ENCODE assay signal across 24 cellular contexts in the genomic region with DNA sequence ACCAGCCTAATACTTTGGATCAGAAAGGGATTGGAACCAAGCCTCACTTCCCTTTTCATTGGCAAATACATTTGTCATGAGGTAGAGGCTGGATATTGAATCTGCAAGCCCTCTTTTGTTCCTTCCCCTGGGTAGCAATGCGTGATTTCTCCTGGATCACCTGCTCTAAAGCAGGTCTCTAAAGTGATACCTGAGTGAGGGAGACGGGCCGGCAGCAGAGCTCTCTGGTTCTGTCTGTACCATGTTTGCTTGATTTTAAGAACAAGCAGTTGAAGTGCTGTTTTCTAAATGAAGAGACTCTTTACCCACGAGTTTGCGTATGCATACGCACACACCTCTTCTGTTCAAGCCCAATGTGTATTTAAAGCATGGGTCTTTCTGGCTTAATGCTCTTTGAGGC. TPM values are rescaled to one million over a fixed set of nuclear protein-coding genes. Genes with fewer than 3 reads are reported as not detected.
"Had no signal": no experiment of that assay in that cellular context is flagged by ENCODE, and none has a peak within 500 bp of the region (broad histone marks: within the 10 kb centered on the region; RNA-seq: fewer than 3 reads in every experiment).

No MANE protein-coding gene starts in this region.

- H3K4me1 ChIP-seq: foreskin keratinocyte, left ventricle myocardium inferior, prostate gland, transverse colon, vagina had no signal

- H3K4me3 Mint-ChIP-seq: activated CD8-positive, alpha-beta T cell treated with anti-CD3 and anti-CD28 coated beads, Interleukin-2, amount 10 ng/mL, durations not matched to agents 7 days and 5 days; activated T-cell treated with anti-CD3 and anti-CD28 coated beads, Interleukin-2, amount 50 U/mL, for 4 hours; memory B cell; neural crest cell; stimulated activated naive CD8-positive, alpha-beta T cell treated with anti-CD3 and anti-CD28 coated beads, Interleukin-15, Interleukin-2, amounts not matched to agents 100 ng/mL and 50 ng/mL, for 24 hours had no signal

- H3K9me3 Mint-ChIP-seq: activated T-cell treated with anti-CD3 and anti-CD28 coated beads, Interleukin-2, amount 50 U/mL, for 4 hours; memory B cell; neural crest cell had no signal

- H3K27me3 ChIP-seq: foreskin keratinocyte, transverse colon, vagina had no signal

- DNase-seq: activated CD4-positive, alpha-beta T cell treated with anti-CD3 and anti-CD28 coated beads for 4 hours; activated CD8-positive, alpha-beta T cell treated with anti-CD3 and anti-CD28 coated beads, Interleukin-2, amount 10 ng/mL, durations not matched to agents 7 days and 5 days; activated naive CD4-positive, alpha-beta T cell treated with anti-CD3 and anti-CD28 coated beads, Interleukin-2, amount 50 U/mL, for 16 hours; activated T-cell treated with anti-CD3 and anti-CD28 coated beads, Interleukin-2, amount 50 U/mL, for 4 hours; aorta; foreskin keratinocyte; hippocampal formation; left ventricle myocardium inferior; right cardiac atrium; stimulated activated CD4-positive, alpha-beta T cell treated with anti-CD3 and anti-CD28 coated beads, Interleukin-2, amount 100 ng/mL, for 48 hours; T-helper 2 cell; transverse colon had no signal

- H3K36me3 ChIP-seq: prostate gland had no signal

- H3K4me1 Mint-ChIP-seq: memory B cell, neural crest cell had no signal

- H3K27ac Mint-ChIP-seq: activated CD8-positive, alpha-beta T cell treated with anti-CD3 and anti-CD28 coated beads, Interleukin-2, amount 10 ng/mL, durations not matched to agents 7 days and 5 days; memory B cell; stimulated activated naive CD8-positive, alpha-beta T cell treated with anti-CD3 and anti-CD28 coated beads, Interleukin-15, Interleukin-2, amounts not matched to agents 100 ng/mL and 50 ng/mL, for 24 hours had no signal

- H3K27ac ChIP-seq: coronary artery, foreskin keratinocyte, left ventricle myocardium inferior, prostate gland, skin epidermis, transverse colon, vagina had no signal

- H3K4me3 ChIP-seq: coronary artery, left ventricle myocardium inferior, prostate gland, skin epidermis, transverse colon, vagina had no signal

- H3K27me3 Mint-ChIP-seq: memory B cell; stimulated activated naive CD8-positive, alpha-beta T cell treated with anti-CD3 and anti-CD28 coated beads, Interleukin-15, Interleukin-2, amounts not matched to agents 100 ng/mL and 50 ng/mL, for 24 hours had no signal

- H3K9me3 ChIP-seq: left ventricle myocardium inferior, prostate gland, transverse colon, vagina had no signal

- ATAC-seq: activated CD8-positive, alpha-beta T cell treated with anti-CD3 and anti-CD28 coated beads, Interleukin-2, amount 10 ng/mL, durations not matched to agents 7 days and 5 days; activated T-cell treated with anti-CD3 and anti-CD28 coated beads, Interleukin-2, amount 50 U/mL, for 4 hours; foreskin keratinocyte; right cardiac atrium had no signal

RNA-seq across cellular contexts. Expression of gene CRHR2, which starts 46.5 kb away (rescaled TPM):
- total RNA-seq: activated CD8-positive, alpha-beta T cell treated with anti-CD3 and anti-CD28 coated beads, Interleukin-2, amount 10 ng/mL, durations not matched to agents 7 days and 5 days; activated T-cell treated with anti-CD3 and anti-CD28 coated beads, Interleukin-2, amount 50 U/mL, for 4 hours; epithelial cell of proximal tubule; fibroblast of lung; foreskin keratinocyte; kidney epithelial cell; mononuclear cell; neural crest cell; osteoblast; transverse colon; vagina had no signal
- polyA plus RNA-seq: aorta, fibroblast of lung, foreskin keratinocyte had no signal
